Comparison of ENCODE assay signal across 20 cellular contexts in the genomic region with DNA sequence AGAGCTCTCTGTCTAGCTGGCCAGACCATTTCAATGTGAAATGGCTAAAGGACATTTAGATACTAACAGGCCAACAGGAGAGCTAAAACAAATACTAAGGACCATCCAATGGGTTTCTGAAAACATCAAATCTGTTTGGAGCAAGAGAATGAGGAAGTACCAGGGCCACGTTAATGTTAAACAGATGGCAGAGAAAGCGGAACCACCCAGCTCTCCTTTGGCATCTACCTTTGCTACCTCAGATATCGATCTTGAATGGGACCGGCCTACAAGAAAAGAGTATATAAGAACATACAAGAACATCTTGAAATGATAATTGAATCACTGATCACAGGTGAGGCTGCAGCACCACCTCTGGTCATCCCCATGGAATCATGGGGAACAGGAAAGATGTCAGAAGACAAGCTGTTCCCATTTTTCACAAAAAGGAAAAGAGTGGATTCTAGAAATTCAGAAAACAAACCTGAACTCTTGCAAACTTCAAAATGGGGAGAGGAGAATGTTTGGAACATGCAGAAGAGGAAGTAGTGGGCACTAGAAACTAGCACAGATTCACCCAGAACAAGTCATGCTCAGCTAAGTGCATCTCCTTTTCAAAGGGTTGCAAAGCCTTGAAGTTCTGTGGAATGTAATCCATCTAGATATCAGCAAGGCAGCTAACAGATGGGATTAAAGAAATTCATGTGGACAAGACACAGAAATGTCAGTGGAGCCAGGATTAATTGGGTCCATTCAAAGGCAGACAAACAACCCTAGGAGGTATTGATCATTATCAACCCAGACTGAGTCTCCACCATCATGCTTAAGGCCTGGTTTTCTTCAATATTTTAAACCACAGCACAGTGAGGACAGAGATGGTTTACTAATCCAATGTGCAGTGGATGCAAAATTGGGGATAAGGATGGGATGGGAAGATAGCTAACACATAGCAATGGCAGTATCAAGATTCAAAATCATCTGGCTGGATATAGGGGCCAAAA. TPM values are rescaled to one million over a fixed set of nuclear protein-coding genes. Genes with fewer than 3 reads are reported as not detected.
DNase-seq lines count a peak whose midpoint lies in the region; ATAC-seq, FAIRE-seq and TF ChIP-seq lines count a peak whose summit lies in the region.
"Had no signal": no experiment of that assay in that cellular context is flagged by ENCODE, and none has a peak within 500 bp of the region (broad histone marks: within the 10 kb centered on the region; RNA-seq: fewer than 3 reads in every experiment).

No MANE protein-coding gene starts in this region.

- DNase-seq in GM12891 (ENCODE audit: insufficient read length, low spot score) (no peak), NAMALWA (ENCODE audit: low spot score) (peak; percentile 28), nephron progenitor cell (no peak), COLO668 (lab: John Stamatoyannopoulos, UW; ENCODE audit: unreplicated experiment) (no peak), cardiac septum (ENCODE audit: low spot score) (no peak), T-helper 17 cell (no peak)
- DNase-seq in activated T-helper 2 cell treated with anti-CD3 and anti-CD28 coated beads, Interferon-gamma antibody, Interleukin-2, Interleukin-4, amounts not matched to agents 10 μg/mL and 5 μg/mL and 100 μg/mL, durations not matched to agents 14 hours and 24 hours and 36 hours (ENCODE audit: low spot score) = no peak
- DNase-seq in activated effector memory CD4-positive, alpha-beta T cell treated with Interleukin-2 at 50 U/mL for 16 hours = no peak
- DNase-seq: activated naive CD8-positive, alpha-beta T cell treated with anti-CD3 and anti-CD28 coated beads for 36 hours; activated T-cell treated with anti-CD3 and anti-CD28 coated beads for 4 hours; BE2C; DMS153; NCI-H187 treated with DMSO at 0.1 percent for 48 hours; NCI-H446 had no signal

- no peaks in the 10 kb centered on the region for H3K9me3 Mint-ChIP-seq in activated T-helper 2 cell treated with anti-CD3 and anti-CD28 coated beads, Interferon-gamma antibody, Interleukin-2, Interleukin-4, amounts not matched to agents 10 μg/mL and 5 μg/mL and 100 μg/mL, durations not matched to agents 14 hours and 24 hours and 36 hours
- H3K9me3 Mint-ChIP-seq in nephron progenitor cell = no peaks in the 10 kb centered on the region
- H3K9me3 Mint-ChIP-seq: activated naive CD8-positive, alpha-beta T cell treated with anti-CD3 and anti-CD28 coated beads for 36 hours; nephron had no signal

- intact Hi-C loops in activated T-helper 2 cell treated with anti-CD3 and anti-CD28 coated beads, Interferon-gamma antibody, Interleukin-2, Interleukin-4, amounts not matched to agents 10 μg/mL and 5 μg/mL and 100 μg/mL, durations not matched to agents 14 hours and 24 hours and 36 hours (cut with micrococcal nuclease) = no loop called here
- intact Hi-C loops in cardiac septum (cut with DNase I) = no loop called here

- peaks cover 33% of the 10 kb centered on the region for H3K4me1 Mint-ChIP-seq in activated T-helper 2 cell treated with anti-CD3 and anti-CD28 coated beads, Interferon-gamma antibody, Interleukin-2, Interleukin-4, amounts not matched to agents 10 μg/mL and 5 μg/mL and 100 μg/mL, durations not matched to agents 14 hours and 24 hours and 36 hours (ENCODE audit: low read depth)
- H3K4me1 Mint-ChIP-seq in nephron progenitor cell = peaks cover 85% of the 10 kb centered on the region
- H3K4me1 Mint-ChIP-seq in T-helper 17 cell = no peaks in the 10 kb centered on the region
- H3K4me1 Mint-ChIP-seq: activated naive CD8-positive, alpha-beta T cell treated with anti-CD3 and anti-CD28 coated beads for 36 hours had no signal

- no peak overlapping the region for H3K4me3 Mint-ChIP-seq in activated T-helper 2 cell treated with anti-CD3 and anti-CD28 coated beads, Interferon-gamma antibody, Interleukin-2, Interleukin-4, amounts not matched to agents 10 μg/mL and 5 μg/mL and 100 μg/mL, durations not matched to agents 14 hours and 24 hours and 36 hours (ENCODE audit: low read depth)
- H3K4me3 Mint-ChIP-seq in nephron progenitor cell (no peak overlapping the region), T-helper 17 cell (no peak overlapping the region)
- H3K4me3 Mint-ChIP-seq: activated naive CD8-positive, alpha-beta T cell treated with anti-CD3 and anti-CD28 coated beads for 36 hours; nephron had no signal

- no peak for TF ChIP-seq POLR2A in GM12891 (IDR thresholded peaks at IDR 0.05; ENCODE audit: low read depth, low read length)

- no peaks in the 10 kb centered on the region for H3K27me3 Mint-ChIP-seq in activated T-helper 2 cell treated with anti-CD3 and anti-CD28 coated beads, Interferon-gamma antibody, Interleukin-2, Interleukin-4, amounts not matched to agents 10 μg/mL and 5 μg/mL and 100 μg/mL, durations not matched to agents 14 hours and 24 hours and 36 hours (ENCODE audit: low read depth)
- H3K27me3 Mint-ChIP-seq in nephron progenitor cell (ENCODE audit: low read depth, poor library complexity) (no peaks in the 10 kb centered on the region), T-helper 17 cell (no peaks in the 10 kb centered on the region)
- H3K27me3 Mint-ChIP-seq: activated naive CD8-positive, alpha-beta T cell treated with anti-CD3 and anti-CD28 coated beads for 36 hours had no signal

- TF ChIP-seq CTCF in nephron progenitor cell (IDR thresholded peaks at IDR 0.05) = no peak

- peak overlapping the region; percentile 51 for H3K27ac Mint-ChIP-seq in activated T-helper 2 cell treated with anti-CD3 and anti-CD28 coated beads, Interferon-gamma antibody, Interleukin-2, Interleukin-4, amounts not matched to agents 10 μg/mL and 5 μg/mL and 100 μg/mL, durations not matched to agents 14 hours and 24 hours and 36 hours
- H3K27ac Mint-ChIP-seq in nephron progenitor cell = peak overlapping the region; percentile 24
- H3K27ac Mint-ChIP-seq in T-helper 17 cell = no peak overlapping the region
- H3K27ac Mint-ChIP-seq: activated naive CD8-positive, alpha-beta T cell treated with anti-CD3 and anti-CD28 coated beads for 36 hours had no signal

- no peaks in the 10 kb centered on the region for H3K9me3 ChIP-seq in T-helper 17 cell (ENCODE audit: control insufficient read depth, low read length, poor library complexity, severe bottlenecking)
- H3K9me3 ChIP-seq: BE2C, SJSA1, tibial nerve had no signal

- ATAC-seq in T-helper 17 cell = no peak
- ATAC-seq: esophagus mucosa had no signal

- peak; percentile 78 for FAIRE-seq in GM12891 (lab: Jason Lieb, UNC)
- FAIRE-seq: TTC549 had no signal

- peaks cover 67% of the 10 kb centered on the region for H3K36me3 Mint-ChIP-seq in activated T-helper 2 cell treated with anti-CD3 and anti-CD28 coated beads, Interferon-gamma antibody, Interleukin-2, Interleukin-4, amounts not matched to agents 10 μg/mL and 5 μg/mL and 100 μg/mL, durations not matched to agents 14 hours and 24 hours and 36 hours (ENCODE audit: low read depth)
- H3K36me3 Mint-ChIP-seq in nephron progenitor cell (ENCODE audit: low read depth) (peaks cover 60% of the 10 kb centered on the region), T-helper 17 cell (ENCODE audit: low read depth) (no peaks in the 10 kb centered on the region)

TF ChIP-seq in GM12891, 5 proteins besides CTCF, POLR2A, EP300 and RAD21:
- TF ChIP-seq PAX5 (IDR thresholded peaks at IDR 0.05; ENCODE audit: insufficient read depth, low read length, severe bottlenecking) (no peak), POLR2AphosphoS5 (IDR thresholded peaks at IDR 0.05; ENCODE audit: low read depth, low read length) (no peak), SPI1 (IDR thresholded peaks at IDR 0.05; ENCODE audit: low read depth, low read length) (peak; percentile 29; the same call in 1 of the 2 replicates), POU2F2 (IDR thresholded peaks at IDR 0.05; ENCODE audit: low read depth, low read length) (no peak)

RNA-seq across cellular contexts. Expression of a gene that starts 31.5 kb away (rescaled TPM):
- 4.7 TPM for polyA plus RNA-seq in GM12891 (2012; ENCODE audit: low read depth, missing spikeins)
- total RNA-seq in activated T-helper 2 cell treated with anti-CD3 and anti-CD28 coated beads, Interferon-gamma antibody, Interleukin-2, Interleukin-4, amounts not matched to agents 10 μg/mL and 5 μg/mL and 100 μg/mL, durations not matched to agents 14 hours and 24 hours and 36 hours = 41.5 and 42.6 TPM in 2 replicates
- total RNA-seq in cardiac septum = 0.19 TPM
- total RNA-seq in T-helper 17 cell = under 1 TPM; 0.78 to 0.87 TPM
- total RNA-seq: glomerular endothelial cell, SJSA1 had no signal

Comparison
In these comparisons a context has a peak if more than half of its experiments do, and no peak if none do; other contexts are left out.
1. RNA of a gene that starts 31.5 kb away (total RNA-seq): 41.5 to 42.6 TPM in activated T-helper 2 cell treated with anti-CD3 and anti-CD28 coated beads, Interferon-gamma antibody, Interleukin-2, Interleukin-4, amounts not matched to agents 10 μg/mL and 5 μg/mL and 100 μg/mL, durations not matched to agents 14 hours and 24 hours and 36 hours; 0.78 to 0.87 TPM in T-helper 17 cell and 0.19 TPM in cardiac septum (single experiment); every median in the first group is over 10 times any median in the second.